ENCODE assay signal across 8 cellular contexts in genomic region chr9:2857564-2858198, GRCh38. TPM values are rescaled to one million over a fixed set of nuclear protein-coding genes. Genes with fewer than 3 reads are reported as not detected.
DNase-seq lines count a peak whose midpoint lies in the region; ATAC-seq, FAIRE-seq and TF ChIP-seq lines count a peak whose summit lies in the region.

No MANE protein-coding gene starts in this region.

- no peaks in the 10 kb centered on the region for H3K36me3 Mint-ChIP-seq in astrocyte (ENCODE audit: low read depth, unreplicated experiment)

- DNase-seq in A172 (ENCODE audit: low spot score): peak; percentile 75
- DNase-seq in NCI-H1417 treated with DMSO at 0.1 percent for 48 hours (lab: John Stamatoyannopoulos, UW): peak; percentile 13
- peak in 4 of 5 donors; percentile 30 to 69 (median 44) for DNase-seq in T-helper 1 cell
- DNase-seq in astrocyte (ENCODE audit: low read depth): peak; percentile 41
- DNase-seq in hypothalamus (lab: John Stamatoyannopoulos, UW): peak in 46 of 51 donors; percentile 1 to 79 (median 38)
- peak; percentile 8 for DNase-seq in smooth muscle cell (lab: John Stamatoyannopoulos, UW; ENCODE audit: unreplicated experiment)

- no peak overlapping the region for H3K4me3 Mint-ChIP-seq in astrocyte (ENCODE audit: unreplicated experiment)

- H3K27me3 ChIP-seq in astrocyte (ENCODE audit: insufficient read depth, low read length) (peaks cover 6% of the 10 kb centered on the region), smooth muscle cell (ENCODE audit: low read depth) (peaks cover 12% of the 10 kb centered on the region)

- H3K27ac Mint-ChIP-seq in astrocyte (ENCODE audit: unreplicated experiment): no peak overlapping the region

- H3K9me3 ChIP-seq in astrocyte (ENCODE audit: insufficient read depth, low read depth, low read length) (no peaks in the 10 kb centered on the region), smooth muscle cell (replicated peaks; ENCODE audit: low read depth) (no peaks in the 10 kb centered on the region)

- H3K4me2 ChIP-seq in astrocyte (ENCODE audit: low read length): peak overlapping the region; percentile 62
- H3K4me2 ChIP-seq in smooth muscle cell: no peak overlapping the region

- peak; percentile 95 for TF ChIP-seq CTCF in astrocyte (IDR thresholded peaks at IDR 0.05; ENCODE audit: insufficient read depth, low read depth, low read length)
- peak; percentile 92 for TF ChIP-seq CTCF in smooth muscle cell (IDR thresholded peaks at IDR 0.05; ENCODE audit: borderline replicate concordance, insufficient read depth, poor library complexity, severe bottlenecking)

- no peaks in the 10 kb centered on the region for H3K4me1 ChIP-seq in astrocyte (ENCODE audit: insufficient read depth, low read length)
- H3K4me1 ChIP-seq in smooth muscle cell (ENCODE audit: low read depth): no peaks in the 10 kb centered on the region

- H3K9ac ChIP-seq in astrocyte (ENCODE audit: low read length) (no peak overlapping the region), smooth muscle cell (ENCODE audit: low read depth) (no peak overlapping the region)

- H3K79me2 ChIP-seq in astrocyte (ENCODE audit: insufficient read depth, low read length): no peaks in the 10 kb centered on the region
- H3K79me2 ChIP-seq in smooth muscle cell (ENCODE audit: low read depth): no peaks in the 10 kb centered on the region

- no peaks in the 10 kb centered on the region for H4K20me1 ChIP-seq in astrocyte (ENCODE audit: insufficient read depth, low read length)
- H4K20me1 ChIP-seq in smooth muscle cell (ENCODE audit: low read depth): no peaks in the 10 kb centered on the region

- no peak overlapping the region for H3K27ac ChIP-seq in astrocyte (ENCODE audit: low read depth, low read length)
- H3K27ac ChIP-seq in smooth muscle cell (ENCODE audit: low read depth): no peak overlapping the region

- no peak overlapping the region for H3K4me3 ChIP-seq in astrocyte (ENCODE audit: insufficient read depth, low read depth, low read length)
- no peak overlapping the region for H3K4me3 ChIP-seq in smooth muscle cell

- no peaks in the 10 kb centered on the region for H3F3A ChIP-seq in smooth muscle cell (ENCODE audit: low read depth)

- no peaks in the 10 kb centered on the region for H3K4me1 Mint-ChIP-seq in astrocyte (ENCODE audit: low read depth, unreplicated experiment)

- FAIRE-seq in astrocyte (lab: Jason Lieb, UNC): no peak

- no peaks in the 10 kb centered on the region for H3K36me3 ChIP-seq in astrocyte (ENCODE audit: insufficient read depth, low read length)
- no peaks in the 10 kb centered on the region for H3K36me3 ChIP-seq in smooth muscle cell (ENCODE audit: low read depth)

- peaks cover 1% of the 10 kb centered on the region for H3K9me3 Mint-ChIP-seq in astrocyte (ENCODE audit: unreplicated experiment)

- ATAC-seq in GM18498 (IDR thresholded peaks at IDR 0.05; ENCODE audit: unreplicated experiment) (peak; percentile 88), HG02852 (IDR thresholded peaks at IDR 0.05; ENCODE audit: unreplicated experiment) (peak; percentile 86)

- H2AFZ ChIP-seq in astrocyte (ENCODE audit: low read depth, low read length) (peak overlapping the region; percentile 31), smooth muscle cell (ENCODE audit: low read depth) (peak overlapping the region; percentile 26)

- 25% methylated on average over 8 of the region's 8 CpGs for WGBS in smooth muscle cell (ENCODE audit: low lambda C conversion rate)

- peaks cover 4% of the 10 kb centered on the region for H3K27me3 Mint-ChIP-seq in astrocyte (ENCODE audit: low read depth, unreplicated experiment)

RNA-seq across cellular contexts. Expression of gene PUM3, which starts 13.8 kb away (rescaled TPM):
- 53.5 and 64.3 TPM in 2 replicates for total RNA-seq in A172 (2014; rRNA removed; shearing (Covaris generic))
- total RNA-seq in astrocyte (58.0 and 64.2 TPM in 2 replicates), smooth muscle cell (32.1 and 40.3 TPM in 2 replicates)
- 32.3 and 38.8 TPM in 2 replicates for polyA plus RNA-seq in smooth muscle cell

Comparison
In these comparisons a context has a peak if more than half of its experiments do, and no peak if none do; other contexts are left out.
1. DNase-seq: peak in every context shown above with its lines; median percentile 75 in A172; 44 in T-helper 1 cell; 41 in astrocyte; 38 in hypothalamus; 13 in NCI-H1417 treated with DMSO at 0.1 percent for 48 hours; 8 in smooth muscle cell.